In the genomic region with DNA sequence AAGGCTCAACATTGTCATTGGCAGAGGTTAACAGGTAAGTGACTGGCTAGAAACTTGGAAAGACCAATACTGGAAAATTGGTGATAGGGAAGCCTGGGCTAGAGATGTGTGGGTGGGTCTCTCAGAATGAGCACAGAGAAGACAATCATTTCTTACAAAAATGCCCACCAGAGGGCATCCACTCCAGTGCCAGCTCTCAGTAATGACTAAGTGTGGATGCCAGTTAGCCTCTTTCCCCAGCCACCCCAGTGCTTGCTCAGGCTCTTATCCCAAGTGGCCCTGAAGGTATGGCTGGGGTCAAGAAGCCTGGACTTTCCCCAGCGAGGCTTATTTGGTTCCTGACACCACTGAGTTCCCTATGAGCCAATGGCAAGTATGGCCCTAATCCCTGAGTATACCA, we compare ENCODE assay signal across 8 cellular contexts.
DNase-seq lines count a peak whose midpoint lies in the region; ATAC-seq and TF ChIP-seq lines count a peak whose summit lies in the region.

No MANE protein-coding gene starts in this region.

- H3K4me3 Mint-ChIP-seq in chondrocyte (ENCODE audit: unreplicated experiment) = no peak overlapping the region
- no peak overlapping the region for H3K4me3 Mint-ChIP-seq in Caco-2 (ENCODE audit: unreplicated experiment)

- H3K36me3 Mint-ChIP-seq in chondrocyte (ENCODE audit: low read depth) (peaks cover 2% of the 10 kb centered on the region), Caco-2 (ENCODE audit: insufficient read depth, unreplicated experiment) (no peaks in the 10 kb centered on the region)

- POLR2A ChIA-PET in Caco-2 (lab: Charles Lee) = no interaction called here

- TF ChIP-seq CTCF in chondrocyte (IDR thresholded peaks at IDR 0.05) = peak; percentile 78
- TF ChIP-seq CTCF in Caco-2 (IDR thresholded peaks at IDR 0.05; ENCODE audit: insufficient read depth in 1 of 2, low read depth in 1 of 2, low read length in 1 of 2, severe bottlenecking in 1 of 2, unreplicated experiment in 1 of 2) = no peak

- H3K4me1 Mint-ChIP-seq in chondrocyte (ENCODE audit: low read depth) (no peaks in the 10 kb centered on the region), Caco-2 (ENCODE audit: low read depth, unreplicated experiment) (no peaks in the 10 kb centered on the region)

- H3K9me3 ChIP-seq in Caco-2 = no peaks in the 10 kb centered on the region

- intact Hi-C loops in Caco-2 (cut with micrococcal nuclease; ENCODE audit: unreplicated experiment) = loop anchor here (1.0 kb wide), 1 partner anchor 27 kb away; no protein-coding TSS in a partner anchor

- H3K4me1 ChIP-seq in Caco-2 = no peaks in the 10 kb centered on the region

- H3K27me3 ChIP-seq in Caco-2 (replicated peaks; ENCODE audit: control insufficient read depth, insufficient read depth, low read length) = no peaks in the 10 kb centered on the region

- H3K9me3 Mint-ChIP-seq in chondrocyte (ENCODE audit: low read depth) (no peaks in the 10 kb centered on the region), Caco-2 (ENCODE audit: unreplicated experiment) (no peaks in the 10 kb centered on the region)

- ATAC-seq in HG02798 (IDR thresholded peaks at IDR 0.05; ENCODE audit: poor library complexity, unreplicated experiment) (no peak), HG03159 (IDR thresholded peaks at IDR 0.05; ENCODE audit: unreplicated experiment) (no peak)

- no TSS peak for BruUV-seq in Caco-2 (replicated peaks; lab: Mats Ljungman, UMichigan)

- no peak overlapping the region for H3K4me3 ChIP-seq in Caco-2 (ENCODE audit: low read depth, low read length)

- H3K36me3 ChIP-seq in Caco-2 (ENCODE audit: control insufficient read depth, insufficient read depth, low read length) = no peaks in the 10 kb centered on the region

- CTCF ChIA-PET in Caco-2 (lab: Charles Lee) = no interaction called here

- H3K27me3 Mint-ChIP-seq in chondrocyte (ENCODE audit: low read depth) (peaks cover 24% of the 10 kb centered on the region), Caco-2 (ENCODE audit: insufficient read depth, unreplicated experiment) (peaks cover 26% of the 10 kb centered on the region)

- peak; percentile 35 for DNase-seq in stimulated activated CD4-positive, alpha-beta T cell treated with anti-CD3 and anti-CD28 coated beads, Interleukin-15, amount 100 ng/mL, for 24 hours
- DNase-seq in stimulated activated CD4-positive, alpha-beta T cell treated with anti-CD3 and anti-CD28 coated beads, Interleukin-1b, Interleukin-23, amount 100 ng/mL, for 48 hours = no peak
- DNase-seq in LHCN-M2 (ENCODE audit: low read depth) (peak; percentile 24), chondrocyte (ENCODE audit: low spot score) (no peak), retina (peak; percentile 53), Caco-2 (no peak)

- no peak overlapping the region for H3K27ac Mint-ChIP-seq in chondrocyte (ENCODE audit: unreplicated experiment)
- H3K27ac Mint-ChIP-seq in Caco-2 (ENCODE audit: unreplicated experiment) = no peak overlapping the region

Comparison
In these comparisons a context has a peak if more than half of its experiments do, and no peak if none do; other contexts are left out.
1. DNase-seq: peak in stimulated activated CD4-positive, alpha-beta T cell treated with anti-CD3 and anti-CD28 coated beads, Interleukin-15, amount 100 ng/mL, for 24 hours (single experiment), LHCN-M2 (single experiment) and retina (single experiment); none in stimulated activated CD4-positive, alpha-beta T cell treated with anti-CD3 and anti-CD28 coated beads, Interleukin-1b, Interleukin-23, amount 100 ng/mL, for 48 hours (single experiment), chondrocyte (single experiment) and Caco-2 (0 of 2).